In genomic region chr16:17359778-17360177, GRCh38 we compare ENCODE assay signal across 8 cellular contexts.
DNase-seq lines count a peak whose midpoint lies in the region; ATAC-seq and TF ChIP-seq lines count a peak whose summit lies in the region.

No MANE protein-coding gene starts in this region.

- H3K4me1 Mint-ChIP-seq in activated naive CD8-positive, alpha-beta T cell treated with anti-CD3 and anti-CD28 coated beads, Interleukin-2, amount 50 U/mL, for 24 hours: peaks cover 74% of the 10 kb centered on the region

- H3K27ac ChIP-seq in OCI-LY7 (ENCODE audit: low read depth, low read length, poor library complexity, severe bottlenecking): no peak overlapping the region
- peak overlapping the region in 5 of 8 donors; percentile 7 to 95 (median 54) for H3K27ac ChIP-seq in spleen

- H3K27ac Mint-ChIP-seq in activated naive CD8-positive, alpha-beta T cell treated with anti-CD3 and anti-CD28 coated beads, Interleukin-2, amount 50 U/mL, for 24 hours: peak overlapping the region; percentile 78

- H3K27me3 Mint-ChIP-seq in activated naive CD8-positive, alpha-beta T cell treated with anti-CD3 and anti-CD28 coated beads, Interleukin-2, amount 50 U/mL, for 24 hours: no peaks in the 10 kb centered on the region

- intact Hi-C loops in OCI-LY7 (cut with micrococcal nuclease; ENCODE audit: unreplicated experiment) (no loop called here), spleen (cut with DNase I; ENCODE audit: low total_unique reads) (no loop called here)

- no peaks in the 10 kb centered on the region for H3K9me2 ChIP-seq in OCI-LY7 (ENCODE audit: insufficient read depth, low read length)

- BruUV-seq in OCI-LY7 (replicated peaks; lab: Mats Ljungman, UMichigan): no TSS peak

- no peak overlapping the region for H2AFZ ChIP-seq in OCI-LY7 (ENCODE audit: low read length)

- H3K4me3 ChIP-seq in OCI-LY7 (ENCODE audit: low read depth, low read length, poor library complexity, severe bottlenecking): no peak overlapping the region
- H3K4me3 ChIP-seq in spleen: no peak overlapping the region

- peak overlapping the region; percentile 23 for H3K4me2 ChIP-seq in OCI-LY7 (ENCODE audit: low read length)

- CTCF ChIA-PET in OCI-LY7 (lab: Charles Lee; ENCODE audit: unreplicated experiment): interaction anchor here (0.7 to 1.0 kb wide), 2 partner anchors 12 to 110 kb away, joined by 3 to 4 read pairs; no protein-coding TSS in a partner anchor

- no peaks in the 10 kb centered on the region for H3K79me2 ChIP-seq in OCI-LY7 (ENCODE audit: insufficient read depth, low read depth, low read length)

- H4K20me1 ChIP-seq in OCI-LY7 (ENCODE audit: insufficient read depth, low read length): no peaks in the 10 kb centered on the region

- H3K9me3 ChIP-seq in OCI-LY7 (ENCODE audit: low read length): no peaks in the 10 kb centered on the region
- no peaks in the 10 kb centered on the region for H3K9me3 ChIP-seq in spleen

- ATAC-seq in activated naive CD8-positive, alpha-beta T cell treated with anti-CD3 and anti-CD28 coated beads, Interleukin-2, amount 50 U/mL, for 24 hours: peak; percentile 91
- ATAC-seq in HG02588 (IDR thresholded peaks at IDR 0.05; ENCODE audit: unreplicated experiment) (no peak), HG02852 (IDR thresholded peaks at IDR 0.05; ENCODE audit: unreplicated experiment) (no peak), HG03135 (IDR thresholded peaks at IDR 0.05; ENCODE audit: unreplicated experiment) (no peak)

- 27 to 41% (median 36%) methylated on average over 5 of the region's 5 CpGs for WGBS in spleen, 5 donors

- POLR2A ChIA-PET in OCI-LY7 (lab: Charles Lee): interaction anchor here (1.3 to 2.8 kb wide), 2 partner anchors 11 to 12 kb away, joined by 4 to 13 read pairs; no protein-coding TSS in a partner anchor

- H3K4me3 Mint-ChIP-seq in activated naive CD8-positive, alpha-beta T cell treated with anti-CD3 and anti-CD28 coated beads, Interleukin-2, amount 50 U/mL, for 24 hours: peak overlapping the region; percentile 6

- no peaks in the 10 kb centered on the region for H3K9me3 Mint-ChIP-seq in activated naive CD8-positive, alpha-beta T cell treated with anti-CD3 and anti-CD28 coated beads, Interleukin-2, amount 50 U/mL, for 24 hours

- DNase-seq in GF-D8 (lab: John Stamatoyannopoulos, UW) (peak; percentile 26), OCI-LY7 (ENCODE audit: low spot score) (peak; percentile 33), spleen (peak; percentile 64), HuH-7 (ENCODE audit: low spot score) (no peak)
- DNase-seq in activated naive CD8-positive, alpha-beta T cell treated with anti-CD3 and anti-CD28 coated beads, Interleukin-2, amount 50 U/mL, for 24 hours: peak; percentile 67

- TF ChIP-seq CTCF in OCI-LY7 (conservative IDR thresholded peaks at IDR 0.05; ENCODE audit: low read length) (no peak), spleen (IDR thresholded peaks at IDR 0.05 in 8 of 11, conservative IDR thresholded peaks at IDR 0.05 in 3 of 11) (no peak)

- no peaks in the 10 kb centered on the region for H3K27me3 ChIP-seq in spleen (replicated peaks in 1 of 7)

- H3K36me3 Mint-ChIP-seq in activated naive CD8-positive, alpha-beta T cell treated with anti-CD3 and anti-CD28 coated beads, Interleukin-2, amount 50 U/mL, for 24 hours (ENCODE audit: low read depth): no peaks in the 10 kb centered on the region

- no peak for TF ChIP-seq POLR2A in spleen (IDR thresholded peaks at IDR 0.05)

- H3K4me1 ChIP-seq in OCI-LY7 (ENCODE audit: insufficient read depth, low read length, poor library complexity, severe bottlenecking) (peaks cover 38% of the 10 kb centered on the region), spleen (peaks cover 27 to 95% (median 74%) of the 10 kb centered on the region in 6 donors)

- H3K36me3 ChIP-seq in OCI-LY7 (ENCODE audit: insufficient read depth, low read length) (peaks cover 28% of the 10 kb centered on the region), spleen (peaks cover 0 to 28% (median 0%) of the 10 kb centered on the region in 6 donors)
